ENCODE assay signal across 25 cellular contexts in genomic region chr1:110915804-110916203, GRCh38.
"Had no signal": no experiment of that assay in that cellular context is flagged by ENCODE, and none has a peak within 500 bp of the region (broad histone marks: within the 10 kb centered on the region; RNA-seq: fewer than 3 reads in every experiment).

No MANE protein-coding gene starts in this region.

- H3K27ac Mint-ChIP-seq: WTC11 had no signal

- H3K4me3 Mint-ChIP-seq: WTC11 had no signal

- H3K9me3 ChIP-seq: body of pancreas had no signal

- H3K36me3 Mint-ChIP-seq: activated naive CD8-positive, alpha-beta T cell treated with anti-CD3 and anti-CD28 coated beads for 36 hours; WTC11 had no signal

- H3K27ac ChIP-seq: body of pancreas had no signal

- H3K27me3 ChIP-seq: body of pancreas had no signal

- DNase-seq: activated CD4-positive, alpha-beta T cell treated with anti-CD3 and anti-CD28 coated beads for 48 hours; activated CD4-positive, alpha-beta T cell treated with anti-CD3 and anti-CD28 coated beads, Interleukin-2, amount 50 U/mL, for 4 hours; activated CD4-positive, CD25-positive, alpha-beta regulatory T cell treated with anti-CD3 and anti-CD28 coated beads, Interleukin-2, amount 50 U/mL, for 72 hours; activated CD8-positive, alpha-beta memory T cell treated with anti-CD3 and anti-CD28 coated beads for 24 hours; activated gamma-delta T cell treated with Interleukin-2 at 50 U/mL for 16 hours; activated naive CD4-positive, alpha-beta T cell treated with anti-CD3 and anti-CD28 coated beads, Interleukin-2, amount 10 ng/mL, durations not matched to agents 7 days and 5 days; activated naive CD8-positive, alpha-beta T cell treated with anti-CD3 and anti-CD28 coated beads for 36 hours; activated T-cell treated with anti-CD3 and anti-CD28 coated beads, Interleukin-2, amount 50 U/mL, for 48 hours; aorta; body of pancreas; Kasumi-1; KBM-7; NCI-H1048; NCI-H146; NCI-H1930; NCI-H2171; NCI-H2227 treated with DMSO at 0.1 percent for 48 hours; NCI-H446 treated with DMSO at 0.1 percent for 48 hours; NCI-H524 treated with DMSO at 0.1 percent for 48 hours; NCI-H748 treated with DMSO at 0.1 percent for 48 hours; NK-92 treated with Interleukin-12 subunit alpha and Interleukin-12 subunit beta, amount 100 ng/mL, for 24 hours; SIG-M5; T-helper 1 cell; T-helper 9 cell had no signal

- H3K4me3 ChIP-seq: body of pancreas had no signal

- H3K27me3 Mint-ChIP-seq: activated naive CD8-positive, alpha-beta T cell treated with anti-CD3 and anti-CD28 coated beads for 36 hours had no signal

- ATAC-seq: body of pancreas, WTC11 had no signal

- H3K4me1 ChIP-seq: body of pancreas had no signal
